Comparison of ENCODE assay signal across 1 cellular context in genomic region chr1:198893763-198894444, GRCh38.
TF ChIP-seq lines count a peak whose summit lies in the region.

No MANE protein-coding gene starts in this region.

TF ChIP-seq in IMR-90, 13 proteins besides CTCF, POLR2A, EP300 and RAD21:
- TF ChIP-seq USF2 (IDR thresholded peaks at IDR 0.05; ENCODE audit: low read depth, low read length) (no peak), MAFK (IDR thresholded peaks at IDR 0.05; ENCODE audit: low read depth, low read length) (peak; percentile 96)
TF ChIP-seq in IMR-90: peak in this region for 1.
